In the genomic region with DNA sequence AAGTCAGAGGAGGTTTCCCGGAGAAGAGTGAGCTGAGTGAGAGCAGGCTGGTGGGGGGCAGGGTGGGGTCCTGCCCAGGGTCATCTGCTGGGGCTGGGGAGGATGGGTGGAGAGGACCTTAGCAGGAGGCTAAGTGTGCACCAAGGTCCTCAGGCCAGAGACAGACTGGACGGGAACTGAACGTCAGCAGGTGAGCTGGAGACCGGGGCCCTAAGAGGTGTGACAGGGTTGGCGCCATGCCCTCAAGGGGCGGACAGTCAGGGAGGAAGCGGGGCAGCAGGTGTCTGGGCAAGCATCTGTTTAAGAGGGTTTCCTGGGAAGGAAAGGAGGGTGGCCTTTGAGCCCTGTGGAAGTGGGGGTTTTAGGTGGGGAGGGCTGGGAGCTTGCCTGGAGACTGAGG, we compare ENCODE assay signal across 1 cellular context.
TF ChIP-seq lines count a peak whose summit lies in the region.

No MANE protein-coding gene starts in this region.

TF ChIP-seq in GM12878, 131 proteins besides CTCF, POLR2A, EP300 and RAD21:
- TF ChIP-seq, protein P1, sequence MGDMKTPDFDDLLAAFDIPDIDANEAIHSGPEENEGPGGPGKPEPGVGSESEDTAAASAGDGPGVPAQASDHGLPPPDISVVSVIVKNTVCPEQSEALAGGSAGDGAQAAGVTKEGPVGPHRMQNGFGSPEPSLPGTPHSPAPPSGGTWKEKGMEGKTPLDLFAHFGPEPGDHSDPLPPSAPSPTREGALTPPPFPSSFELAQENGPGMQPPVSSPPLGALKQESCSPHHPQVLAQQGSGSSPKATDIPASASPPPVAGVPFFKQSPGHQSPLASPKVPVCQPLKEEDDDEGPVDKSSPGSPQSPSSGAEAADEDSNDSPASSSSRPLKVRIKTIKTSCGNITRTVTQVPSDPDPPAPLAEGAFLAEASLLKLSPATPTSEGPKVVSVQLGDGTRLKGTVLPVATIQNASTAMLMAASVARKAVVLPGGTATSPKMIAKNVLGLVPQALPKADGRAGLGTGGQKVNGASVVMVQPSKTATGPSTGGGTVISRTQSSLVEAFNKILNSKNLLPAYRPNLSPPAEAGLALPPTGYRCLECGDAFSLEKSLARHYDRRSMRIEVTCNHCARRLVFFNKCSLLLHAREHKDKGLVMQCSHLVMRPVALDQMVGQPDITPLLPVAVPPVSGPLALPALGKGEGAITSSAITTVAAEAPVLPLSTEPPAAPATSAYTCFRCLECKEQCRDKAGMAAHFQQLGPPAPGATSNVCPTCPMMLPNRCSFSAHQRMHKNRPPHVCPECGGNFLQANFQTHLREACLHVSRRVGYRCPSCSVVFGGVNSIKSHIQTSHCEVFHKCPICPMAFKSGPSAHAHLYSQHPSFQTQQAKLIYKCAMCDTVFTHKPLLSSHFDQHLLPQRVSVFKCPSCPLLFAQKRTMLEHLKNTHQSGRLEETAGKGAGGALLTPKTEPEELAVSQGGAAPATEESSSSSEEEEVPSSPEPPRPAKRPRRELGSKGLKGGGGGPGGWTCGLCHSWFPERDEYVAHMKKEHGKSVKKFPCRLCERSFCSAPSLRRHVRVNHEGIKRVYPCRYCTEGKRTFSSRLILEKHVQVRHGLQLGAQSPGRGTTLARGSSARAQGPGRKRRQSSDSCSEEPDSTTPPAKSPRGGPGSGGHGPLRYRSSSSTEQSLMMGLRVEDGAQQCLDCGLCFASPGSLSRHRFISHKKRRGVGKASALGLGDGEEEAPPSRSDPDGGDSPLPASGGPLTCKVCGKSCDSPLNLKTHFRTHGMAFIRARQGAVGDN (IDR thresholded peaks at IDR 0.05) = no peak
- no peak for TF ChIP-seq ASH2L (IDR thresholded peaks at IDR 0.05; ENCODE audit: borderline replicate concordance, low read depth)
- no peak for TF ChIP-seq CREM (IDR thresholded peaks at IDR 0.05; ENCODE audit: low read depth)
- TF ChIP-seq MXI1 (IDR thresholded peaks at IDR 0.05; ENCODE audit: low read depth, low read length) = no peak
- TF ChIP-seq CEBPB (IDR thresholded peaks at IDR 0.05; ENCODE audit: borderline replicate concordance in 1 of 2, low read depth in 2 of 2, low read length in 2 of 2) = no peak
- TF ChIP-seq FOXK2 (IDR thresholded peaks at IDR 0.05) = no peak
- no peak for TF ChIP-seq TARDBP (IDR thresholded peaks at IDR 0.05; ENCODE audit: borderline replicate concordance)
- TF ChIP-seq, protein P2, sequence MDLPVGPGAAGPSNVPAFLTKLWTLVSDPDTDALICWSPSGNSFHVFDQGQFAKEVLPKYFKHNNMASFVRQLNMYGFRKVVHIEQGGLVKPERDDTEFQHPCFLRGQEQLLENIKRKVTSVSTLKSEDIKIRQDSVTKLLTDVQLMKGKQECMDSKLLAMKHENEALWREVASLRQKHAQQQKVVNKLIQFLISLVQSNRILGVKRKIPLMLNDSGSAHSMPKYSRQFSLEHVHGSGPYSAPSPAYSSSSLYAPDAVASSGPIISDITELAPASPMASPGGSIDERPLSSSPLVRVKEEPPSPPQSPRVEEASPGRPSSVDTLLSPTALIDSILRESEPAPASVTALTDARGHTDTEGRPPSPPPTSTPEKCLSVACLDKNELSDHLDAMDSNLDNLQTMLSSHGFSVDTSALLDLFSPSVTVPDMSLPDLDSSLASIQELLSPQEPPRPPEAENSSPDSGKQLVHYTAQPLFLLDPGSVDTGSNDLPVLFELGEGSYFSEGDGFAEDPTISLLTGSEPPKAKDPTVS (IDR thresholded peaks at IDR 0.05; ENCODE audit: low read depth, low read length) = no peak
- TF ChIP-seq, protein P3, sequence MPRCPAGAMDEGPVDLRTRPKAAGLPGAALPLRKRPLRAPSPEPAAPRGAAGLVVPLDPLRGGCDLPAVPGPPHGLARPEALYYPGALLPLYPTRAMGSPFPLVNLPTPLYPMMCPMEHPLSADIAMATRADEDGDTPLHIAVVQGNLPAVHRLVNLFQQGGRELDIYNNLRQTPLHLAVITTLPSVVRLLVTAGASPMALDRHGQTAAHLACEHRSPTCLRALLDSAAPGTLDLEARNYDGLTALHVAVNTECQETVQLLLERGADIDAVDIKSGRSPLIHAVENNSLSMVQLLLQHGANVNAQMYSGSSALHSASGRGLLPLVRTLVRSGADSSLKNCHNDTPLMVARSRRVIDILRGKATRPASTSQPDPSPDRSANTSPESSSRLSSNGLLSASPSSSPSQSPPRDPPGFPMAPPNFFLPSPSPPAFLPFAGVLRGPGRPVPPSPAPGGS (IDR thresholded peaks at IDR 0.05; ENCODE audit: borderline replicate concordance, insufficient read depth, low read depth, low read length, poor library complexity, severe bottlenecking) = no peak
- no peak for TF ChIP-seq NR2C2 (IDR thresholded peaks at IDR 0.05; ENCODE audit: borderline replicate concordance, control insufficient read depth, insufficient read length, low read depth)
- TF ChIP-seq NRF1 (conservative IDR thresholded peaks at IDR 0.05; ENCODE audit: low read depth, low read length) = no peak
- no peak for TF ChIP-seq ATF7 (IDR thresholded peaks at IDR 0.05; ENCODE audit: low read depth)
- TF ChIP-seq SP1 (IDR thresholded peaks at IDR 0.05; ENCODE audit: low read depth, low read length) = no peak
- TF ChIP-seq SREBF2 (IDR thresholded peaks at IDR 0.05; ENCODE audit: low read length) = no peak
- TF ChIP-seq EGR1 (IDR thresholded peaks at IDR 0.05; ENCODE audit: borderline replicate concordance in 1 of 2, low read depth in 2 of 2, low read length in 2 of 2) = no peak
- TF ChIP-seq, protein P4, sequence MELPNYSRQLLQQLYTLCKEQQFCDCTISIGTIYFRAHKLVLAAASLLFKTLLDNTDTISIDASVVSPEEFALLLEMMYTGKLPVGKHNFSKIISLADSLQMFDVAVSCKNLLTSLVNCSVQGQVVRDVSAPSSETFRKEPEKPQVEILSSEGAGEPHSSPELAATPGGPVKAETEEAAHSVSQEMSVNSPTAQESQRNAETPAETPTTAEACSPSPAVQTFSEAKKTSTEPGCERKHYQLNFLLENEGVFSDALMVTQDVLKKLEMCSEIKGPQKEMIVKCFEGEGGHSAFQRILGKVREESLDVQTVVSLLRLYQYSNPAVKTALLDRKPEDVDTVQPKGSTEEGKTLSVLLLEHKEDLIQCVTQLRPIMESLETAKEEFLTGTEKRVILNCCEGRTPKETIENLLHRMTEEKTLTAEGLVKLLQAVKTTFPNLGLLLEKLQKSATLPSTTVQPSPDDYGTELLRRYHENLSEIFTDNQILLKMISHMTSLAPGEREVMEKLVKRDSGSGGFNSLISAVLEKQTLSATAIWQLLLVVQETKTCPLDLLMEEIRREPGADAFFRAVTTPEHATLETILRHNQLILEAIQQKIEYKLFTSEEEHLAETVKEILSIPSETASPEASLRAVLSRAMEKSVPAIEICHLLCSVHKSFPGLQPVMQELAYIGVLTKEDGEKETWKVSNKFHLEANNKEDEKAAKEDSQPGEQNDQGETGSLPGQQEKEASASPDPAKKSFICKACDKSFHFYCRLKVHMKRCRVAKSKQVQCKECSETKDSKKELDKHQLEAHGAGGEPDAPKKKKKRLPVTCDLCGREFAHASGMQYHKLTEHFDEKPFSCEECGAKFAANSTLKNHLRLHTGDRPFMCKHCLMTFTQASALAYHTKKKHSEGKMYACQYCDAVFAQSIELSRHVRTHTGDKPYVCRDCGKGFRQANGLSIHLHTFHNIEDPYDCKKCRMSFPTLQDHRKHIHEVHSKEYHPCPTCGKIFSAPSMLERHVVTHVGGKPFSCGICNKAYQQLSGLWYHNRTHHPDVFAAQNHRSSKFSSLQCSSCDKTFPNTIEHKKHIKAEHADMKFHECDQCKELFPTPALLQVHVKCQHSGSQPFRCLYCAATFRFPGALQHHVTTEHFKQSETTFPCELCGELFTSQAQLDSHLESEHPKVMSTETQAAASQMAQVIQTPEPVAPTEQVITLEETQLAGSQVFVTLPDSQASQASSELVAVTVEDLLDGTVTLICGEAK (IDR thresholded peaks at IDR 0.05; ENCODE audit: borderline replicate concordance) = no peak
- no peak for TF ChIP-seq BHLHE40 (IDR thresholded peaks at IDR 0.05; ENCODE audit: borderline replicate concordance in 1 of 2, low read depth in 2 of 2, low read length in 1 of 2)
- no peak for TF ChIP-seq TCF12 (IDR thresholded peaks at IDR 0.05; ENCODE audit: low read depth, low read length)
- no peak for TF ChIP-seq ZNF24 (IDR thresholded peaks at IDR 0.05)
TF ChIP-seq in GM12878: peak in this region for 0.
